1 cellular context compared by ENCODE assay signal in the genomic region with DNA sequence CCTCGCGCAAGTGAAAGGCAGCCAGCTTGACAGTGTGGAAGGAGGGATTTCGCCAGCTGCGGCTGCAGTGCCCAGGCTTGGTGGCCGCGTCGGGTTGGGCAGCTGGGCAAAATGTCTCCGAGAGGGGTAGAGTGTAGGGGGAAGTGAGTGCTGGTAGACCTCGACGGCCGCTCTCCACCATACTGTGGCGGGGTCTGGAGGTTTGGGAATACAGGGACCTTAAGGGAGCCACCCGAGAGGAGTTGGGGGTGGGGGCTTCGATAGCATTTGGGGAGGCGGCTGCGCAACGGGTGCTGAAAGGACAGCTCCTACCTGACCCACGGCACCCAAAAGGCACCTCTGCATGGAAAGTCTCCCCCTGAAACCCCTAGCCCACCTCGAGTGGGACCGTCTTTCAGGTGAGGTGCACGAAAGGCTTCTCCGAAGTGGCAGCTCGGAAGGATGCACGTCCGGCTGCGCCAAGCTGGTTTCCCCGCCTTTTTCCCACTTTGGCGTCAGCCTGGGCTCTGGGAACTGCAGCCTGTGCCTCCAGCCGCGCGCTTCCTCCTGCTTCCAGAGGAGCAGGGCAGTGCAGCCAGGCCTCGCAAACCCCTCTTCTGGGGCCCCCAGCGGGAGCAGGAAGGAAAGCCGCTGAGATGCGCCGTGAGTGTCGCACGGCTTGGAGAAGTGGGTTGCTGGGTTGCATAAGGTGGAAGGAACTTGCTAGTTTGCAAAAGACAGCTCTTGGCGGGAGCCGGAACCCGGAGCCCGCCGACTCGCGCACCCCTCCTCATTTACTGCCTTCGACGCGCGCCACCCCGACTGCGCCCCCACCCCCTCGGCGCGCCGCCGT.
A peak's percentile ranks its signal among the peaks of the same experiment; 100 is the strongest.
TF ChIP-seq lines count a peak whose summit lies in the region.

No MANE protein-coding gene starts in this region.

TF ChIP-seq in HepG2, 621 proteins besides CTCF, POLR2A, EP300 and RAD21 (continues in another document):
- no peak for TF ChIP-seq ZNF782 (CRISPR knock-in tag; IDR thresholded peaks at IDR 0.05; ENCODE audit: borderline replicate concordance)
- TF ChIP-seq, protein P1, sequence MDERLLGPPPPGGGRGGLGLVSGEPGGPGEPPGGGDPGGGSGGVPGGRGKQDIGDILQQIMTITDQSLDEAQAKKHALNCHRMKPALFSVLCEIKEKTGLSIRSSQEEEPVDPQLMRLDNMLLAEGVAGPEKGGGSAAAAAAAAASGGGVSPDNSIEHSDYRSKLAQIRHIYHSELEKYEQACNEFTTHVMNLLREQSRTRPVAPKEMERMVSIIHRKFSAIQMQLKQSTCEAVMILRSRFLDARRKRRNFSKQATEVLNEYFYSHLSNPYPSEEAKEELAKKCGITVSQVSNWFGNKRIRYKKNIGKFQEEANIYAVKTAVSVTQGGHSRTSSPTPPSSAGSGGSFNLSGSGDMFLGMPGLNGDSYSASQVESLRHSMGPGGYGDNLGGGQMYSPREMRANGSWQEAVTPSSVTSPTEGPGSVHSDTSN (CRISPR knock-in tag; IDR thresholded peaks at IDR 0.05) = no peak
- TF ChIP-seq FOXK2 (IDR thresholded peaks at IDR 0.05) = no peak
- TF ChIP-seq ZSCAN9 (CRISPR knock-in tag; IDR thresholded peaks at IDR 0.05; ENCODE audit: borderline replicate concordance) = no peak
- TF ChIP-seq, protein P2, sequence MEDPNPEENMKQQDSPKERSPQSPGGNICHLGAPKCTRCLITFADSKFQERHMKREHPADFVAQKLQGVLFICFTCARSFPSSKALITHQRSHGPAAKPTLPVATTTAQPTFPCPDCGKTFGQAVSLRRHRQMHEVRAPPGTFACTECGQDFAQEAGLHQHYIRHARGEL (CRISPR knock-in tag; IDR thresholded peaks at IDR 0.05) = no peak
- no peak for TF ChIP-seq ZFP1 (CRISPR knock-in tag; IDR thresholded peaks at IDR 0.05)
- TF ChIP-seq GZF1 (CRISPR knock-in tag; IDR thresholded peaks at IDR 0.05) = no peak
- no peak for TF ChIP-seq TOPORS (CRISPR knock-in tag; IDR thresholded peaks at IDR 0.05)
- TF ChIP-seq, protein P3, sequence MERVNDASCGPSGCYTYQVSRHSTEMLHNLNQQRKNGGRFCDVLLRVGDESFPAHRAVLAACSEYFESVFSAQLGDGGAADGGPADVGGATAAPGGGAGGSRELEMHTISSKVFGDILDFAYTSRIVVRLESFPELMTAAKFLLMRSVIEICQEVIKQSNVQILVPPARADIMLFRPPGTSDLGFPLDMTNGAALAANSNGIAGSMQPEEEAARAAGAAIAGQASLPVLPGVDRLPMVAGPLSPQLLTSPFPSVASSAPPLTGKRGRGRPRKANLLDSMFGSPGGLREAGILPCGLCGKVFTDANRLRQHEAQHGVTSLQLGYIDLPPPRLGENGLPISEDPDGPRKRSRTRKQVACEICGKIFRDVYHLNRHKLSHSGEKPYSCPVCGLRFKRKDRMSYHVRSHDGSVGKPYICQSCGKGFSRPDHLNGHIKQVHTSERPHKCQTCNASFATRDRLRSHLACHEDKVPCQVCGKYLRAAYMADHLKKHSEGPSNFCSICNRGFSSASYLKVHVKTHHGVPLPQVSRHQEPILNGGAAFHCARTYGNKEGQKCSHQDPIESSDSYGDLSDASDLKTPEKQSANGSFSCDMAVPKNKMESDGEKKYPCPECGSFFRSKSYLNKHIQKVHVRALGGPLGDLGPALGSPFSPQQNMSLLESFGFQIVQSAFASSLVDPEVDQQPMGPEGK (CRISPR knock-in tag; IDR thresholded peaks at IDR 0.05) = peak; percentile 84
- TF ChIP-seq NR1H2 (CRISPR knock-in tag; IDR thresholded peaks at IDR 0.05; ENCODE audit: borderline replicate concordance, low read depth) = no peak
- TF ChIP-seq, protein P4, sequence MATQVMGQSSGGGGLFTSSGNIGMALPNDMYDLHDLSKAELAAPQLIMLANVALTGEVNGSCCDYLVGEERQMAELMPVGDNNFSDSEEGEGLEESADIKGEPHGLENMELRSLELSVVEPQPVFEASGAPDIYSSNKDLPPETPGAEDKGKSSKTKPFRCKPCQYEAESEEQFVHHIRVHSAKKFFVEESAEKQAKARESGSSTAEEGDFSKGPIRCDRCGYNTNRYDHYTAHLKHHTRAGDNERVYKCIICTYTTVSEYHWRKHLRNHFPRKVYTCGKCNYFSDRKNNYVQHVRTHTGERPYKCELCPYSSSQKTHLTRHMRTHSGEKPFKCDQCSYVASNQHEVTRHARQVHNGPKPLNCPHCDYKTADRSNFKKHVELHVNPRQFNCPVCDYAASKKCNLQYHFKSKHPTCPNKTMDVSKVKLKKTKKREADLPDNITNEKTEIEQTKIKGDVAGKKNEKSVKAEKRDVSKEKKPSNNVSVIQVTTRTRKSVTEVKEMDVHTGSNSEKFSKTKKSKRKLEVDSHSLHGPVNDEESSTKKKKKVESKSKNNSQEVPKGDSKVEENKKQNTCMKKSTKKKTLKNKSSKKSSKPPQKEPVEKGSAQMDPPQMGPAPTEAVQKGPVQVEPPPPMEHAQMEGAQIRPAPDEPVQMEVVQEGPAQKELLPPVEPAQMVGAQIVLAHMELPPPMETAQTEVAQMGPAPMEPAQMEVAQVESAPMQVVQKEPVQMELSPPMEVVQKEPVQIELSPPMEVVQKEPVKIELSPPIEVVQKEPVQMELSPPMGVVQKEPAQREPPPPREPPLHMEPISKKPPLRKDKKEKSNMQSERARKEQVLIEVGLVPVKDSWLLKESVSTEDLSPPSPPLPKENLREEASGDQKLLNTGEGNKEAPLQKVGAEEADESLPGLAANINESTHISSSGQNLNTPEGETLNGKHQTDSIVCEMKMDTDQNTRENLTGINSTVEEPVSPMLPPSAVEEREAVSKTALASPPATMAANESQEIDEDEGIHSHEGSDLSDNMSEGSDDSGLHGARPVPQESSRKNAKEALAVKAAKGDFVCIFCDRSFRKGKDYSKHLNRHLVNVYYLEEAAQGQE (IDR thresholded peaks at IDR 0.05; ENCODE audit: borderline replicate concordance in 1 of 2, low read depth in 1 of 2, low read length in 2 of 2) = peak; percentile 22 to 82
- TF ChIP-seq, protein P5, sequence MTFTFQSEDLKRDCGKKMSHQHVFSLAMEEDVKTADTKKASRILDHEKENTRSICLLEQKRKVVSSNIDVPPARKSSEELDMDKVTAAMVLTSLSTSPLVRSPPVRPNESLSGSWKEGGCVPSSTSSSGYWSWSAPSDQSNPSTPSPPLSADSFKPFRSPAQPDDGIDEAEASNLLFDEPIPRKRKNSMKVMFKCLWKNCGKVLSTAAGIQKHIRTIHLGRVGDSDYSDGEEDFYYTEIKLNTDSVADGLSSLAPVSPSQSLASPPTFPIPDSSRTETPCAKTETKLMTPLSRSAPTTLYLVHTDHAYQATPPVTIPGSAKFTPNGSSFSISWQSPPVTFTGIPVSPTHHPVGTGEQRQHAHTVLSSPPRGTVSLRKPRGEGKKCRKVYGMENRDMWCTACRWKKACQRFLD (CRISPR knock-in tag; IDR thresholded peaks at IDR 0.05; ENCODE audit: borderline replicate concordance) = 0 out of 2 replicates have a peak, but pooled peaks have one; percentile 8
- TF ChIP-seq FOXA1 (IDR thresholded peaks at IDR 0.05) = no peak
- no peak for TF ChIP-seq FOXA1 (CRISPR knock-in tag; IDR thresholded peaks at IDR 0.05)
- TF ChIP-seq, protein P6, sequence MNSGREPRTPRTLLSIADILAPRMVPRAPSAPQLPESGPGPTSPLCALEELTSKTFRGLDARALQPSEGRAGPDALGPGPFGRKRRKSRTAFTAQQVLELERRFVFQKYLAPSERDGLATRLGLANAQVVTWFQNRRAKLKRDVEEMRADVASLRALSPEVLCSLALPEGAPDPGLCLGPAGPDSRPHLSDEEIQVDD (CRISPR knock-in tag; IDR thresholded peaks at IDR 0.05; ENCODE audit: borderline replicate concordance) = no peak
- TF ChIP-seq ESRRA (CRISPR knock-in tag; IDR thresholded peaks at IDR 0.05; ENCODE audit: low read depth) = no peak
- no peak for TF ChIP-seq ZKSCAN5 (CRISPR knock-in tag; IDR thresholded peaks at IDR 0.05)
- TF ChIP-seq SAFB2 (CRISPR knock-in tag; IDR thresholded peaks at IDR 0.05; ENCODE audit: borderline replicate concordance, low read depth) = 0 out of 2 replicates have a peak, but pooled peaks have one; percentile 66
- TF ChIP-seq SRY (CRISPR knock-in tag; IDR thresholded peaks at IDR 0.05) = no peak
- TF ChIP-seq ZBTB7A (CRISPR knock-in tag; IDR thresholded peaks at IDR 0.05) = no peak
- TF ChIP-seq RARG (CRISPR knock-in tag; IDR thresholded peaks at IDR 0.05; ENCODE audit: low read depth) = no peak
- TF ChIP-seq, protein P7, sequence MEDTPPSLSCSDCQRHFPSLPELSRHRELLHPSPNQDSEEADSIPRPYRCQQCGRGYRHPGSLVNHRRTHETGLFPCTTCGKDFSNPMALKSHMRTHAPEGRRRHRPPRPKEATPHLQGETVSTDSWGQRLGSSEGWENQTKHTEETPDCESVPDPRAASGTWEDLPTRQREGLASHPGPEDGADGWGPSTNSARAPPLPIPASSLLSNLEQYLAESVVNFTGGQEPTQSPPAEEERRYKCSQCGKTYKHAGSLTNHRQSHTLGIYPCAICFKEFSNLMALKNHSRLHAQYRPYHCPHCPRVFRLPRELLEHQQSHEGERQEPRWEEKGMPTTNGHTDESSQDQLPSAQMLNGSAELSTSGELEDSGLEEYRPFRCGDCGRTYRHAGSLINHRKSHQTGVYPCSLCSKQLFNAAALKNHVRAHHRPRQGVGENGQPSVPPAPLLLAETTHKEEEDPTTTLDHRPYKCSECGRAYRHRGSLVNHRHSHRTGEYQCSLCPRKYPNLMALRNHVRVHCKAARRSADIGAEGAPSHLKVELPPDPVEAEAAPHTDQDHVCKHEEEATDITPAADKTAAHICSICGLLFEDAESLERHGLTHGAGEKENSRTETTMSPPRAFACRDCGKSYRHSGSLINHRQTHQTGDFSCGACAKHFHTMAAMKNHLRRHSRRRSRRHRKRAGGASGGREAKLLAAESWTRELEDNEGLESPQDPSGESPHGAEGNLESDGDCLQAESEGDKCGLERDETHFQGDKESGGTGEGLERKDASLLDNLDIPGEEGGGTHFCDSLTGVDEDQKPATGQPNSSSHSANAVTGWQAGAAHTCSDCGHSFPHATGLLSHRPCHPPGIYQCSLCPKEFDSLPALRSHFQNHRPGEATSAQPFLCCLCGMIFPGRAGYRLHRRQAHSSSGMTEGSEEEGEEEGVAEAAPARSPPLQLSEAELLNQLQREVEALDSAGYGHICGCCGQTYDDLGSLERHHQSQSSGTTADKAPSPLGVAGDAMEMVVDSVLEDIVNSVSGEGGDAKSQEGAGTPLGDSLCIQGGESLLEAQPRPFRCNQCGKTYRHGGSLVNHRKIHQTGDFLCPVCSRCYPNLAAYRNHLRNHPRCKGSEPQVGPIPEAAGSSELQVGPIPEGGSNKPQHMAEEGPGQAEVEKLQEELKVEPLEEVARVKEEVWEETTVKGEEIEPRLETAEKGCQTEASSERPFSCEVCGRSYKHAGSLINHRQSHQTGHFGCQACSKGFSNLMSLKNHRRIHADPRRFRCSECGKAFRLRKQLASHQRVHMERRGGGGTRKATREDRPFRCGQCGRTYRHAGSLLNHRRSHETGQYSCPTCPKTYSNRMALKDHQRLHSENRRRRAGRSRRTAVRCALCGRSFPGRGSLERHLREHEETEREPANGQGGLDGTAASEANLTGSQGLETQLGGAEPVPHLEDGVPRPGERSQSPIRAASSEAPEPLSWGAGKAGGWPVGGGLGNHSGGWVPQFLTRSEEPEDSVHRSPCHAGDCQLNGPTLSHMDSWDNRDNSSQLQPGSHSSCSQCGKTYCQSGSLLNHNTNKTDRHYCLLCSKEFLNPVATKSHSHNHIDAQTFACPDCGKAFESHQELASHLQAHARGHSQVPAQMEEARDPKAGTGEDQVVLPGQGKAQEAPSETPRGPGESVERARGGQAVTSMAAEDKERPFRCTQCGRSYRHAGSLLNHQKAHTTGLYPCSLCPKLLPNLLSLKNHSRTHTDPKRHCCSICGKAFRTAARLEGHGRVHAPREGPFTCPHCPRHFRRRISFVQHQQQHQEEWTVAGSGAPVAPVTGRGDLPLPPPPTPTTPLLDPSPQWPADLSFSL (CRISPR knock-in tag; IDR thresholded peaks at IDR 0.05) = no peak
- no peak for TF ChIP-seq KLF13 (CRISPR knock-in tag; IDR thresholded peaks at IDR 0.05)
- 0 out of 2 replicates have a peak, but pooled peaks have one; percentile 22 for TF ChIP-seq ZNF790 (CRISPR knock-in tag; IDR thresholded peaks at IDR 0.05; ENCODE audit: borderline replicate concordance)
- TF ChIP-seq POGZ (CRISPR knock-in tag; IDR thresholded peaks at IDR 0.05) = no peak
- no peak for TF ChIP-seq ZNF17 (CRISPR knock-in tag; IDR thresholded peaks at IDR 0.05)
- TF ChIP-seq NR2F1 (CRISPR knock-in tag; IDR thresholded peaks at IDR 0.05) = no peak
- peak; percentile 59 for TF ChIP-seq SRSF1 (optimal IDR thresholded peaks at IDR 0.05; ENCODE audit: low read depth, low read length)
- no peak for TF ChIP-seq EHMT2 (IDR thresholded peaks at IDR 0.05; ENCODE audit: borderline replicate concordance, low read depth, low read length)
- no peak for TF ChIP-seq PRPF4 (IDR thresholded peaks at IDR 0.05; ENCODE audit: low read depth, low read length, poor library complexity, severe bottlenecking)
- TF ChIP-seq REPIN1 (CRISPR knock-in tag; IDR thresholded peaks at IDR 0.05; ENCODE audit: borderline replicate concordance, low read depth) = no peak; the same call in 1 of the 2 replicates
- TF ChIP-seq, protein P8, sequence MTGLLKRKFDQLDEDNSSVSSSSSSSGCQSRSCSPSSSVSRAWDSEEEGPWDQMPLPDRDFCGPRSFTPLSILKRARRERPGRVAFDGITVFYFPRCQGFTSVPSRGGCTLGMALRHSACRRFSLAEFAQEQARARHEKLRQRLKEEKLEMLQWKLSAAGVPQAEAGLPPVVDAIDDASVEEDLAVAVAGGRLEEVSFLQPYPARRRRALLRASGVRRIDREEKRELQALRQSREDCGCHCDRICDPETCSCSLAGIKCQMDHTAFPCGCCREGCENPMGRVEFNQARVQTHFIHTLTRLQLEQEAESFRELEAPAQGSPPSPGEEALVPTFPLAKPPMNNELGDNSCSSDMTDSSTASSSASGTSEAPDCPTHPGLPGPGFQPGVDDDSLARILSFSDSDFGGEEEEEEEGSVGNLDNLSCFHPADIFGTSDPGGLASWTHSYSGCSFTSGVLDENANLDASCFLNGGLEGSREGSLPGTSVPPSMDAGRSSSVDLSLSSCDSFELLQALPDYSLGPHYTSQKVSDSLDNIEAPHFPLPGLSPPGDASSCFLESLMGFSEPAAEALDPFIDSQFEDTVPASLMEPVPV (CRISPR knock-in tag; IDR thresholded peaks at IDR 0.05) = no peak; the same call in 1 of the 2 replicates
- TF ChIP-seq STAT5B (CRISPR knock-in tag; IDR thresholded peaks at IDR 0.05) = no peak
- TF ChIP-seq, protein P9, sequence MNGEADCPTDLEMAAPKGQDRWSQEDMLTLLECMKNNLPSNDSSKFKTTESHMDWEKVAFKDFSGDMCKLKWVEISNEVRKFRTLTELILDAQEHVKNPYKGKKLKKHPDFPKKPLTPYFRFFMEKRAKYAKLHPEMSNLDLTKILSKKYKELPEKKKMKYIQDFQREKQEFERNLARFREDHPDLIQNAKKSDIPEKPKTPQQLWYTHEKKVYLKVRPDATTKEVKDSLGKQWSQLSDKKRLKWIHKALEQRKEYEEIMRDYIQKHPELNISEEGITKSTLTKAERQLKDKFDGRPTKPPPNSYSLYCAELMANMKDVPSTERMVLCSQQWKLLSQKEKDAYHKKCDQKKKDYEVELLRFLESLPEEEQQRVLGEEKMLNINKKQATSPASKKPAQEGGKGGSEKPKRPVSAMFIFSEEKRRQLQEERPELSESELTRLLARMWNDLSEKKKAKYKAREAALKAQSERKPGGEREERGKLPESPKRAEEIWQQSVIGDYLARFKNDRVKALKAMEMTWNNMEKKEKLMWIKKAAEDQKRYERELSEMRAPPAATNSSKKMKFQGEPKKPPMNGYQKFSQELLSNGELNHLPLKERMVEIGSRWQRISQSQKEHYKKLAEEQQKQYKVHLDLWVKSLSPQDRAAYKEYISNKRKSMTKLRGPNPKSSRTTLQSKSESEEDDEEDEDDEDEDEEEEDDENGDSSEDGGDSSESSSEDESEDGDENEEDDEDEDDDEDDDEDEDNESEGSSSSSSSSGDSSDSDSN (CRISPR knock-in tag; IDR thresholded peaks at IDR 0.05) = no peak
